8 cellular contexts compared by ENCODE assay signal in genomic region chr3:142447852-142448315, GRCh38. TPM values are rescaled to one million over a fixed set of nuclear protein-coding genes. Genes with fewer than 3 reads are reported as not detected.
DNase-seq lines count a peak whose midpoint lies in the region; ATAC-seq and TF ChIP-seq lines count a peak whose summit lies in the region.

Gene XRN1, minus strand, starts transcription at chr3:142448037. Its CDS starts 93 bp downstream, at chr3:142447944.

- no peaks in the 10 kb centered on the region for H3K9me3 Mint-ChIP-seq in activated CD4-positive, alpha-beta T cell treated with anti-CD3 and anti-CD28 coated beads, Interleukin-2, amount 10 ng/mL, durations not matched to agents 7 days and 5 days

- no peaks in the 10 kb centered on the region for H3K27me3 Mint-ChIP-seq in activated CD4-positive, alpha-beta T cell treated with anti-CD3 and anti-CD28 coated beads, Interleukin-2, amount 10 ng/mL, durations not matched to agents 7 days and 5 days

- ATAC-seq in GM19328 (IDR thresholded peaks at IDR 0.05; ENCODE audit: unreplicated experiment) = peak; percentile 81
- peak; percentile 84 for ATAC-seq in HG03520 (IDR thresholded peaks at IDR 0.05; ENCODE audit: unreplicated experiment)
- peak; percentile 90 for ATAC-seq in left colon

- H3K4me1 Mint-ChIP-seq in activated CD4-positive, alpha-beta T cell treated with anti-CD3 and anti-CD28 coated beads, Interleukin-2, amount 10 ng/mL, durations not matched to agents 7 days and 5 days = peaks cover 31% of the 10 kb centered on the region

- peak within 1 kb of the TSS; percentile 96 for H3K4me3 Mint-ChIP-seq in activated CD4-positive, alpha-beta T cell treated with anti-CD3 and anti-CD28 coated beads, Interleukin-2, amount 10 ng/mL, durations not matched to agents 7 days and 5 days

- peaks cover 17 to 30% (median 25%) of the 10 kb centered on the region in 10 experiments for H3K4me1 ChIP-seq in BLaER1 treated with 17β-estradiol and CSF1 and Interleukin-3, amounts not matched to agents 10 nM and 100 nM

- H3K36me3 ChIP-seq in BLaER1 treated with 17β-estradiol and CSF1 and Interleukin-3, amounts not matched to agents 10 nM and 100 nM = peaks cover 31 to 61% (median 50%) of the 10 kb centered on the region in 11 experiments

- H3K36me3 Mint-ChIP-seq in activated CD4-positive, alpha-beta T cell treated with anti-CD3 and anti-CD28 coated beads, Interleukin-2, amount 10 ng/mL, durations not matched to agents 7 days and 5 days (ENCODE audit: low read depth) = peaks cover 44% of the 10 kb centered on the region

- POLR2A ChIA-PET in activated CD4-positive, alpha-beta T cell treated with anti-CD3 and anti-CD28 coated beads, Interleukin-2, amount 10 ng/mL, durations not matched to agents 7 days and 5 days (lab: Charles Lee) = no interaction called here

- no peaks in the 10 kb centered on the region for H3K27me3 ChIP-seq in BLaER1 treated with 17β-estradiol and CSF1 and Interleukin-3, amounts not matched to agents 10 nM and 100 nM

- H3K27ac Mint-ChIP-seq in activated CD4-positive, alpha-beta T cell treated with anti-CD3 and anti-CD28 coated beads, Interleukin-2, amount 10 ng/mL, durations not matched to agents 7 days and 5 days = peak within 1 kb of the TSS; percentile 99

- H3K4me3 ChIP-seq in BLaER1 treated with 17β-estradiol and CSF1 and Interleukin-3, amounts not matched to agents 10 nM and 100 nM = peak within 1 kb of the TSS; percentile 81 to 98 (median 93)
- peak within 1 kb of the TSS; percentile 80 for H3K4me3 ChIP-seq in coronary artery

- H3K9me3 ChIP-seq in BLaER1 treated with 17β-estradiol and CSF1 and Interleukin-3, amounts not matched to agents 10 nM and 100 nM (replicated peaks in 1 of 11) = peaks cover 0 to 17% (median 16%) of the 10 kb centered on the region in 11 experiments; a peak in 18 of 22 replicates

- CTCF ChIA-PET in activated CD4-positive, alpha-beta T cell treated with anti-CD3 and anti-CD28 coated beads, Interleukin-2, amount 10 ng/mL, durations not matched to agents 7 days and 5 days (lab: Charles Lee) = no interaction called here

- H3K9ac ChIP-seq in BLaER1 treated with 17β-estradiol and CSF1 and Interleukin-3, amounts not matched to agents 10 nM and 100 nM = peak within 1 kb of the TSS; percentile 95 to 99 (median 97)

- TF ChIP-seq CTCF in coronary artery (IDR thresholded peaks at IDR 0.05) = no peak

- peak within 1 kb of the TSS; percentile 73 to 95 (median 82) for H3K4me2 ChIP-seq in BLaER1 treated with 17β-estradiol and CSF1 and Interleukin-3, amounts not matched to agents 10 nM and 100 nM

- peak within 1 kb of the TSS; percentile 92 to 99 (median 96) for H3K27ac ChIP-seq in BLaER1 treated with 17β-estradiol and CSF1 and Interleukin-3, amounts not matched to agents 10 nM and 100 nM
- H3K27ac ChIP-seq in coronary artery = peak within 1 kb of the TSS; percentile 94 to 98

- H4K20me1 ChIP-seq in BLaER1 treated with 17β-estradiol and CSF1 and Interleukin-3, amounts not matched to agents 10 nM and 100 nM = peaks cover 0 to 17% (median 0%) of the 10 kb centered on the region in 11 experiments; a peak in 7 of 22 replicates

- DNase-seq in NCI-H69 (lab: John Stamatoyannopoulos, UW) (peak; percentile 92), coronary artery (ENCODE audit: low spot score) (peak; percentile 97), left colon (peak; percentile 93 to 97)
- peak; percentile 96 for DNase-seq in activated CD4-positive, alpha-beta T cell treated with anti-CD3 and anti-CD28 coated beads, Interleukin-2, amount 10 ng/mL, durations not matched to agents 7 days and 5 days
- DNase-seq in stimulated activated CD4-positive, alpha-beta T cell treated with anti-CD3 and anti-CD28 coated beads, Interleukin-1b, Interleukin-23, amount 100 ng/mL, for 4 hours (ENCODE audit: low read depth in 2 of 2) = peak; percentile 91

- intact Hi-C loops in left colon (cut with DNase I, micrococcal nuclease) = no loop called here

RNA-seq across cellular contexts. Expression of gene XRN1, which starts in this region (rescaled TPM):
- total RNA-seq in activated CD4-positive, alpha-beta T cell treated with anti-CD3 and anti-CD28 coated beads, Interleukin-2, amount 10 ng/mL, durations not matched to agents 7 days and 5 days = 100 to 1,000 TPM in 1 of 2 experiments, 10 to 100 TPM in 1; 77.8 to 109 TPM
- total RNA-seq in left colon = 10 to 100 TPM; 46.1 to 46.9 TPM

Comparison
In these comparisons a context has a peak if more than half of its experiments do, and no peak if none do; other contexts are left out.
1. Peak in every context shown above with its lines: DNase-seq, ATAC-seq, H3K4me3 ChIP-seq and H3K27ac ChIP-seq.